Comparison of ENCODE assay signal across 18 cellular contexts in genomic region chr7:157687158-157687557, GRCh38.
DNase-seq lines count a peak whose midpoint lies in the region; TF ChIP-seq lines count a peak whose summit lies in the region.
"Had no signal": no experiment of that assay in that cellular context is flagged by ENCODE, and none has a peak within 500 bp of the region (broad histone marks: within the 10 kb centered on the region; RNA-seq: fewer than 3 reads in every experiment).

No MANE protein-coding gene starts in this region.

- POLR2A ChIA-PET in MCF 10A (lab: Yijun Ruan, JAX), result interaction anchor here (0.6 kb wide), 1 partner anchor 142 kb away, joined by 4 read pairs; no protein-coding TSS in a partner anchor

- H3K9me3 ChIP-seq in breast epithelium (no peaks in the 10 kb centered on the region), Karpas-422 (ENCODE audit: low read length) (no peaks in the 10 kb centered on the region)

- intact Hi-C loops in MCF 10A (cut with micrococcal nuclease), result no loop called here
- intact Hi-C loops in breast epithelium (cut with DNase I; ENCODE audit: low total_unique reads), result no loop called here

- no peak overlapping the region for H3K27ac Mint-ChIP-seq in MCF 10A (ENCODE audit: low read depth, unreplicated experiment)
- no peak overlapping the region for H3K27ac Mint-ChIP-seq in T-helper 2 cell treated with Interferon-gamma antibody and Interleukin-4, amounts not matched to agents 5 μg/mL and 100 μg/mL, for 36 hours

- H3K36me3 Mint-ChIP-seq in MCF 10A (ENCODE audit: insufficient read depth, unreplicated experiment), result no peaks in the 10 kb centered on the region
- H3K36me3 Mint-ChIP-seq in T-helper 2 cell treated with Interferon-gamma antibody and Interleukin-4, amounts not matched to agents 5 μg/mL and 100 μg/mL, for 36 hours (ENCODE audit: low read depth), result no peaks in the 10 kb centered on the region

- no peak overlapping the region for H3K9ac ChIP-seq in Karpas-422 (ENCODE audit: low read length)
- H3K9ac ChIP-seq: GM23248 had no signal

- H2AFZ ChIP-seq in Karpas-422 (ENCODE audit: low read length), result no peak overlapping the region
- H2AFZ ChIP-seq: GM23248 had no signal

- no peaks in the 10 kb centered on the region for H3K9me2 ChIP-seq in Karpas-422 (replicated peaks; ENCODE audit: insufficient read depth, low read length)

- H3K4me1 ChIP-seq in breast epithelium, result peaks cover 0 to 4% of the 10 kb centered on the region in 2 donors
- H3K4me1 ChIP-seq in Karpas-422 (ENCODE audit: low read length), result no peaks in the 10 kb centered on the region

- H3K4me2 ChIP-seq in Karpas-422 (ENCODE audit: low read depth, low read length, poor library complexity, severe bottlenecking), result no peak overlapping the region

- H3K4me1 Mint-ChIP-seq in MCF 10A (ENCODE audit: insufficient read depth, unreplicated experiment), result no peaks in the 10 kb centered on the region
- peaks cover 14% of the 10 kb centered on the region for H3K4me1 Mint-ChIP-seq in T-helper 2 cell treated with Interferon-gamma antibody and Interleukin-4, amounts not matched to agents 5 μg/mL and 100 μg/mL, for 36 hours (ENCODE audit: low read depth)

- no peaks in the 10 kb centered on the region for H3K36me3 ChIP-seq in breast epithelium
- no peaks in the 10 kb centered on the region for H3K36me3 ChIP-seq in Karpas-422 (ENCODE audit: insufficient read depth, low read length)

- no peaks in the 10 kb centered on the region for H3K9me3 Mint-ChIP-seq in MCF 10A (ENCODE audit: unreplicated experiment)
- H3K9me3 Mint-ChIP-seq in T-helper 2 cell treated with Interferon-gamma antibody and Interleukin-4, amounts not matched to agents 5 μg/mL and 100 μg/mL, for 36 hours, result no peaks in the 10 kb centered on the region

- H3K4me3 Mint-ChIP-seq in MCF 10A (ENCODE audit: unreplicated experiment), result no peak overlapping the region
- H3K4me3 Mint-ChIP-seq in T-helper 2 cell treated with Interferon-gamma antibody and Interleukin-4, amounts not matched to agents 5 μg/mL and 100 μg/mL, for 36 hours, result no peak overlapping the region

- H3K4me3 ChIP-seq in breast epithelium (no peak overlapping the region), Karpas-422 (ENCODE audit: low read length) (no peak overlapping the region)
- H3K4me3 ChIP-seq: GM23248 had no signal

- CTCF ChIA-PET in MCF 10A (lab: Yijun Ruan, JAX), result no interaction called here

- H4K20me1 ChIP-seq in Karpas-422 (ENCODE audit: insufficient read depth, low read depth, low read length), result no peaks in the 10 kb centered on the region

- peak; percentile 2 for DNase-seq in MCF 10A (ENCODE audit: unreplicated experiment)
- DNase-seq in breast epithelium (ENCODE audit: low spot score in 2 of 2), result no peak
- peak; percentile 27 for DNase-seq in astrocyte of the hippocampus (ENCODE audit: low read depth, low spot score)
- peak; percentile 12 for DNase-seq in mesenteric fat pad (ENCODE audit: low spot score)
- DNase-seq in stimulated activated CD8-positive, alpha-beta memory T cell treated with anti-CD3 and anti-CD28 coated beads, Interleukin-4, amount 100 ng/mL, for 48 hours, result peak; percentile 9
- no peak for DNase-seq in Karpas-422
- DNase-seq in T-helper 2 cell treated with Interferon-gamma antibody and Interleukin-4, amounts not matched to agents 5 μg/mL and 100 μg/mL, for 36 hours (ENCODE audit: low spot score), result no peak
- no peak for DNase-seq in caudate nucleus (lab: John Stamatoyannopoulos, UW)
- DNase-seq: C1 segment of cervical spinal cord; GF-D8; GM23248; MM.1S; NCI-H1092 treated with DMSO at 0.1 percent for 48 hours; NCI-H1694; NCI-H2107; NCI-H345; NCI-H69; NK-92 treated with Interleukin-12 subunit alpha and Interleukin-12 subunit beta, amount 100 ng/mL, for 24 hours had no signal

- H3K27ac ChIP-seq in breast epithelium (no peak overlapping the region), Karpas-422 (ENCODE audit: low read length) (no peak overlapping the region), caudate nucleus (ENCODE audit: low read depth, low read length) (no peak overlapping the region)
- H3K27ac ChIP-seq: GM23248 had no signal

- TF ChIP-seq CTCF in MCF 10A (IDR thresholded peaks at IDR 0.05; ENCODE audit: unreplicated experiment) (no peak), breast epithelium (IDR thresholded peaks at IDR 0.05) (no peak)

- H3K27me3 Mint-ChIP-seq in MCF 10A (ENCODE audit: insufficient read depth, unreplicated experiment), result peaks cover 18% of the 10 kb centered on the region
- peaks cover 65% of the 10 kb centered on the region for H3K27me3 Mint-ChIP-seq in T-helper 2 cell treated with Interferon-gamma antibody and Interleukin-4, amounts not matched to agents 5 μg/mL and 100 μg/mL, for 36 hours (ENCODE audit: low read depth)

- H3K79me2 ChIP-seq in Karpas-422 (ENCODE audit: low read length), result no peaks in the 10 kb centered on the region

- H3K27me3 ChIP-seq in breast epithelium (peaks cover 7 to 93% of the 10 kb centered on the region in 2 donors), Karpas-422 (ENCODE audit: low read length) (no peaks in the 10 kb centered on the region)

- BruUV-seq in MCF 10A (replicated peaks; lab: Mats Ljungman, UMichigan), result no TSS peak

- TF ChIP-seq POLR2A in breast epithelium (IDR thresholded peaks at IDR 0.05), result no peak

Comparison
In these comparisons a context has a peak if more than half of its experiments do, and no peak if none do; other contexts are left out.
1. DNase-seq: peak in MCF 10A (single experiment), astrocyte of the hippocampus (single experiment), mesenteric fat pad (single experiment) and stimulated activated CD8-positive, alpha-beta memory T cell treated with anti-CD3 and anti-CD28 coated beads, Interleukin-4, amount 100 ng/mL, for 48 hours (single experiment); none in breast epithelium (0 of 2), Karpas-422 (single experiment), T-helper 2 cell treated with Interferon-gamma antibody and Interleukin-4, amounts not matched to agents 5 μg/mL and 100 μg/mL, for 36 hours (single experiment) and caudate nucleus (0 of 61).